10 cellular contexts compared by ENCODE assay signal in the genomic region with DNA sequence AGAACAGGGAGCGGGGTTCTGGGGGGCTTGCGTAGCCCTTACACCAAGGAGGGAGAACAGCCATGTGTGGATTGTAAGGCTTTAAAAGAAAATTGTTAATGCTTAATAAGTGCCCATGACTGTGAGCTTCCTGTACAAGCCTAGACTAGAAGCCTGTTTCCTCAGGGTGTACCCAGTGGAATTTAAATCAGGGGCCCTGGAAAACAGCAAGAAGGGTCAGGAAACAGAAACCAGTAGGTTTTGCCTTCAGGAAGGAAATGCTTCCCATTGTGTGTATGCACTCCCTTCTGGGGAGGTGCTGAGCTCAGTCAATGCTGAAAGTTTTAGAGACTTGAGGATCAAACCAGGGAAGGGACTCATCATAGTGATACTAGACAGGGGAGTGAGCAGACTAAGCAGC. TPM values are rescaled to one million over a fixed set of nuclear protein-coding genes. Genes with fewer than 3 reads are reported as not detected.
"Had no signal": no experiment of that assay in that cellular context is flagged by ENCODE, and none has a peak within 500 bp of the region (broad histone marks: within the 10 kb centered on the region; RNA-seq: fewer than 3 reads in every experiment).

No MANE protein-coding gene starts in this region.

- H3K27ac ChIP-seq: body of pancreas, gastroesophageal sphincter had no signal

- H3K9me3 ChIP-seq: body of pancreas, gastroesophageal sphincter, tibial nerve had no signal

- ATAC-seq: activated CD8-positive, alpha-beta T cell treated with anti-CD3 and anti-CD28 coated beads, Interleukin-2, amount 10 ng/mL, durations not matched to agents 7 days and 5 days; body of pancreas; gastroesophageal sphincter; left ventricle myocardium superior; T-cell had no signal

- H3K4me3 ChIP-seq: body of pancreas, gastroesophageal sphincter, tibial nerve had no signal

- DNase-seq: activated CD8-positive, alpha-beta T cell treated with anti-CD3 and anti-CD28 coated beads, Interleukin-2, amount 10 ng/mL, durations not matched to agents 7 days and 5 days; body of pancreas; endodermal cell; left ventricle myocardium superior; stimulated activated CD4-positive, alpha-beta T cell treated with anti-CD3 and anti-CD28 coated beads, Interleukin-4, amount 100 ng/mL, for 4 hours; T-cell; T1000 had no signal

- H3K27me3 ChIP-seq: body of pancreas, gastroesophageal sphincter, tibial nerve had no signal

RNA-seq across cellular contexts. Expression of gene POU3F1, which starts 21.4 kb away (rescaled TPM):
- total RNA-seq: activated CD8-positive, alpha-beta T cell treated with anti-CD3 and anti-CD28 coated beads, Interleukin-2, amount 10 ng/mL, durations not matched to agents 7 days and 5 days; body of pancreas; left ventricle myocardium superior had no signal
- polyA plus RNA-seq: fibroblast of lung had no signal
